8 cellular contexts compared by ENCODE assay signal in the genomic region with DNA sequence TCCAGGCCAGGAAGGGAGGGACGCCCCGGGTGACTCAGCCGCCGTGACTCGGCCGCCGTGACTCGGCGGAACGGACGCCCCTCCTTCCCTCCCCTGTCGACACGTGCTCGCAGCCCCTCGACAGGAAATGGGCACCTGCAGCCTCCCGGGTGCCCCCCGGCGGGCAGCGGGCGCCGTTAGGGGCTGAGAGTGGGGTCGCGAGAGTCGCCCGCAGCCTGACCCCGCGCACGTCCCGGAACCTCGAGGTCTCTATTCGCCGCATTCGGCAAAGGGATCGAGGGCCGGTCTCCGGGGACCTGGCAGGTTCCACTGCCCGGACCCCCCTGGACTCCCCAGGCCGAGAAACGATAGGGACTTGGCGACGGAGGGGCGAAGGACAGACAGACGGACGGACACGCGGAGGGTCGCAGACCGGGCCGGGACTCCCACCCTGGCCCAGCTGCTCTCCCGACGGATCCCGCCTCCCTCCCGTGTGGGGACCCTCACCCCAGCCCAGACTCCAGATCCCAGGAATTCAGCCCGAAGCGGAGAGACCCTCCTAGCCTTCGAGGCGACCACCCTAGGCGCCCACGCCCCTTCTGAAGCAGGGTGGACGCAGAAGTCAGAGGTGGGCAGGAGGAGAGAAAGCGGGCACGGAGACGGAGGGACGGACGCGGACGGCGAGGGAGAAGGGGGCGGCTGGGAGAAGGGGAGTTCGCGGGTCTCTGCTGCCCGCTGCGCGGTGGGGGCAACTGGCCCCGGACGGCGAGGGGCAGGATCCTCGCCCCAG. TPM values are rescaled to one million over a fixed set of nuclear protein-coding genes. Genes with fewer than 3 reads are reported as not detected.
DNase-seq lines count a peak whose midpoint lies in the region; ATAC-seq and TF ChIP-seq lines count a peak whose summit lies in the region.

No MANE protein-coding gene starts in this region.

- H2BK120ac ChIP-seq in mesendoderm (ENCODE audit: low read depth, low read length): no peak overlapping the region

- H3K27me3 ChIP-seq in BJ (ENCODE audit: control insufficient read depth, insufficient read depth, low read length) (no peaks in the 10 kb centered on the region), HUES6 (ENCODE audit: control insufficient read depth, insufficient read depth, low read length) (peaks cover 43% of the 10 kb centered on the region), duodenal mucosa (ENCODE audit: control insufficient read depth in 1 of 2, insufficient read depth in 2 of 2, low read length in 2 of 2) (peaks cover 9 to 11% of the 10 kb centered on the region in 2 donors), mesendoderm (ENCODE audit: insufficient read depth, low read length, poor library complexity) (peaks cover 7% of the 10 kb centered on the region)

- peak overlapping the region; percentile 55 for H3K18ac ChIP-seq in mesendoderm (ENCODE audit: low read length)

- no CpG with 5 or more reads among the region's 78 CpGs for WGBS in mesendoderm (ENCODE audit: extremely low coverage, insufficient coverage, low lambda C conversion rate)

- H3K36me3 Mint-ChIP-seq in activated CD4-positive, alpha-beta T cell treated with anti-CD3 and anti-CD28 coated beads for 36 hours (ENCODE audit: low read depth): peaks cover 28% of the 10 kb centered on the region

- peaks cover 4% of the 10 kb centered on the region for H3K27me3 Mint-ChIP-seq in activated CD4-positive, alpha-beta T cell treated with anti-CD3 and anti-CD28 coated beads for 36 hours

- intact Hi-C loops in activated CD4-positive, alpha-beta T cell treated with anti-CD3 and anti-CD28 coated beads for 36 hours (cut with DNase I, micrococcal nuclease): loop anchor here (1.0 to 10.0 kb wide), 9 partner anchors 9 to 475 kb away; a partner anchor contains a TSS

- H3K4me2 ChIP-seq in mesendoderm (ENCODE audit: low read length): peak overlapping the region; percentile 48

- H3K36me3 ChIP-seq in BJ (ENCODE audit: control insufficient read depth, insufficient read depth, low read length) (peaks cover 3% of the 10 kb centered on the region), HUES6 (ENCODE audit: control insufficient read depth, insufficient read depth, low read length) (peaks cover 18% of the 10 kb centered on the region), duodenal mucosa (ENCODE audit: control insufficient read depth in 1 of 2, insufficient read depth in 2 of 2, low read length in 2 of 2) (no peaks in the 10 kb centered on the region), mesendoderm (ENCODE audit: control insufficient read depth, insufficient read depth, low read length) (no peaks in the 10 kb centered on the region)

- peak; percentile 36 for ATAC-seq in activated CD4-positive, alpha-beta T cell treated with anti-CD3 and anti-CD28 coated beads for 36 hours
- no peak for ATAC-seq in GM19463 (IDR thresholded peaks at IDR 0.05; ENCODE audit: unreplicated experiment)

- CTCF ChIA-PET in BJ (lab: Yijun Ruan, JAX): interaction anchor here (0.9 to 11.3 kb wide), 5 partner anchors 12 to 28 kb away, joined by 3 to 130 read pairs (median 3); a partner anchor contains a TSS
- CTCF ChIA-PET in activated CD4-positive, alpha-beta T cell treated with anti-CD3 and anti-CD28 coated beads for 36 hours (lab: Charles Lee): interaction anchor here (1.0 to 7.8 kb wide), 4 partner anchors 12 to 48 kb away, joined by 3 to 113 read pairs (median 4); a partner anchor contains a TSS

- H3K56ac ChIP-seq in mesendoderm (ENCODE audit: low read length): peak overlapping the region; percentile 76

- peak overlapping the region; percentile 86 for H3K4me3 ChIP-seq in BJ (ENCODE audit: low read depth, low read length)
- peak overlapping the region; percentile 97 for H3K4me3 ChIP-seq in HUES6 (ENCODE audit: low read depth, low read length)
- H3K4me3 ChIP-seq in duodenal mucosa (ENCODE audit: low read depth in 1 of 2, low read length in 2 of 2): peak overlapping the region; percentile 61 to 62
- no peak overlapping the region for H3K4me3 ChIP-seq in mesendoderm (ENCODE audit: low read length)

- no peak overlapping the region for H2BK5ac ChIP-seq in mesendoderm (ENCODE audit: low read length)

- peak overlapping the region; percentile 78; the same call in 1 of the 2 replicates for H3K27ac ChIP-seq in HUES6 (ENCODE audit: low read depth, low read length)
- H3K27ac ChIP-seq in duodenal mucosa (ENCODE audit: low read depth, low read length): peak overlapping the region; percentile 47
- H3K27ac ChIP-seq in mesendoderm (ENCODE audit: low read depth, low read length): peak overlapping the region; percentile 37

- no peaks in the 10 kb centered on the region for H3K79me1 ChIP-seq in mesendoderm (ENCODE audit: low read length)

- POLR2A ChIA-PET in BJ (lab: Charles Lee): interaction anchor here (1.8 kb wide), 1 partner anchor 9 kb away, joined by 19 read pairs; a partner anchor contains a TSS
- POLR2A ChIA-PET in activated CD4-positive, alpha-beta T cell treated with anti-CD3 and anti-CD28 coated beads for 36 hours (lab: Charles Lee): interaction anchor here (1.0 to 5.1 kb wide), 2 partner anchors 9 to 18 kb away, joined by 3 to 59 read pairs; a partner anchor contains a TSS

- no peak overlapping the region for H2BK15ac ChIP-seq in mesendoderm (replicated peaks; ENCODE audit: low read depth)

- peaks cover 39% of the 10 kb centered on the region for H3K4me1 Mint-ChIP-seq in activated CD4-positive, alpha-beta T cell treated with anti-CD3 and anti-CD28 coated beads for 36 hours

- no peak overlapping the region for H4K8ac ChIP-seq in mesendoderm (ENCODE audit: low read depth, low read length)

- H3K27ac Mint-ChIP-seq in activated CD4-positive, alpha-beta T cell treated with anti-CD3 and anti-CD28 coated beads for 36 hours: peak overlapping the region; percentile 78

- no peak overlapping the region for H4K5ac ChIP-seq in mesendoderm (ENCODE audit: low read length)

- no peak for TF ChIP-seq CTCF in BJ (IDR thresholded peaks at IDR 0.05; ENCODE audit: insufficient read depth, low read depth, low read length)

- no peak overlapping the region for H3K4ac ChIP-seq in mesendoderm (ENCODE audit: low read depth, low read length)

- DNase-seq in BJ (ENCODE audit: low read depth) (no peak), mesendoderm (peak; percentile 71), RPMI8226 (no peak)
- peak; percentile 89 for DNase-seq in activated CD4-positive, alpha-beta T cell treated with anti-CD3 and anti-CD28 coated beads for 36 hours
- DNase-seq in stimulated activated CD8-positive, alpha-beta memory T cell treated with anti-CD3 and anti-CD28 coated beads, Interleukin-7, amount 100 ng/mL, for 4 hours (ENCODE audit: low read depth in 2 of 2): peak; percentile 68 to 79

- H3K4me1 ChIP-seq in HUES6 (ENCODE audit: control insufficient read depth, insufficient read depth, low read length) (peaks cover 14% of the 10 kb centered on the region; the same call in 1 of the 2 replicates), duodenal mucosa (ENCODE audit: control insufficient read depth in 1 of 2, insufficient read depth in 2 of 2, low read length in 2 of 2) (peaks cover 5 to 12% of the 10 kb centered on the region in 2 donors), mesendoderm (ENCODE audit: control insufficient read depth, low read depth, low read length) (no peaks in the 10 kb centered on the region)

- H3K79me2 ChIP-seq in mesendoderm (ENCODE audit: control insufficient read depth, insufficient read depth, low read length): no peaks in the 10 kb centered on the region

- peak overlapping the region; percentile 75 for H3K4me3 Mint-ChIP-seq in activated CD4-positive, alpha-beta T cell treated with anti-CD3 and anti-CD28 coated beads for 36 hours

- no peak overlapping the region for H2AK5ac ChIP-seq in mesendoderm (ENCODE audit: low read length)

- peak overlapping the region; percentile 1 for H3K23ac ChIP-seq in mesendoderm (ENCODE audit: low read length)

- H3K9ac ChIP-seq in HUES6 (ENCODE audit: low read length): peak overlapping the region; percentile 98
- peak overlapping the region in 1 of 2 donors; percentile 35 for H3K9ac ChIP-seq in duodenal mucosa (ENCODE audit: low read depth in 1 of 2, low read length in 2 of 2)
- peak overlapping the region; percentile 56 for H3K9ac ChIP-seq in mesendoderm (ENCODE audit: low read length)

- H3K9me3 Mint-ChIP-seq in activated CD4-positive, alpha-beta T cell treated with anti-CD3 and anti-CD28 coated beads for 36 hours (ENCODE audit: low read depth): no peaks in the 10 kb centered on the region

- no peaks in the 10 kb centered on the region for H3K9me3 ChIP-seq in HUES6 (ENCODE audit: control insufficient read depth, insufficient read depth, low read depth, low read length)
- H3K9me3 ChIP-seq in duodenal mucosa (ENCODE audit: control insufficient read depth in 1 of 2, low read length in 2 of 2): no peaks in the 10 kb centered on the region

RNA-seq across cellular contexts. Expression of a gene that starts 0.6 kb away (rescaled TPM):
- 8.2 and 10.3 TPM in 2 replicates for polyA plus RNA-seq in BJ (2011; rRNA removed)
- polyA minus RNA-seq in BJ (2011; rRNA and poly(A)+ RNA removed): 9.4 and 15.9 TPM in 2 replicates
- total RNA-seq in activated CD4-positive, alpha-beta T cell treated with anti-CD3 and anti-CD28 coated beads for 36 hours: 10 to 100 TPM; 11.1 to 11.3 TPM
- polyA plus RNA-seq in mesendoderm (2013, experiment 1 of 2): 9.0 TPM
- polyA plus RNA-seq in mesendoderm (2013, experiment 2 of 2): 9.7 TPM

RNA-seq across cellular contexts. Expression of a gene that starts 9.1 kb away (rescaled TPM):
- 23.7 and 33.4 TPM in 2 replicates for polyA plus RNA-seq in BJ (2011; rRNA removed)
- 2.7 and 3.3 TPM in 2 replicates for polyA minus RNA-seq in BJ (2011; rRNA and poly(A)+ RNA removed)
- total RNA-seq in activated CD4-positive, alpha-beta T cell treated with anti-CD3 and anti-CD28 coated beads for 36 hours: 10 to 100 TPM; 25.5 to 45.0 TPM
- polyA plus RNA-seq in mesendoderm (2013, experiment 1 of 2): 9.9 TPM
- 10.7 TPM for polyA plus RNA-seq in mesendoderm (2013, experiment 2 of 2)

RNA-seq across cellular contexts. Expression of a gene that starts 11.3 kb away (rescaled TPM):
- polyA plus RNA-seq in BJ (2011; rRNA removed): 136 and 199 TPM in 2 replicates
- 99.3 and 128 TPM in 2 replicates for polyA minus RNA-seq in BJ (2011; rRNA and poly(A)+ RNA removed)
- 100 to 1,000 TPM in 1 of 2 experiments, 10 to 100 TPM in 1; 95.4 to 121 TPM for total RNA-seq in activated CD4-positive, alpha-beta T cell treated with anti-CD3 and anti-CD28 coated beads for 36 hours
- polyA plus RNA-seq in mesendoderm (2013, experiment 1 of 2): 87.5 TPM
- polyA plus RNA-seq in mesendoderm (2013, experiment 2 of 2): 89.2 TPM

RNA-seq across cellular contexts. Expression of a gene that starts 19.3 kb away (rescaled TPM):
- polyA plus RNA-seq in BJ (2011; rRNA removed): 49.8 and 81.9 TPM in 2 replicates
- 47.9 and 68.0 TPM in 2 replicates for polyA minus RNA-seq in BJ (2011; rRNA and poly(A)+ RNA removed)
- total RNA-seq in activated CD4-positive, alpha-beta T cell treated with anti-CD3 and anti-CD28 coated beads for 36 hours: 10 to 100 TPM; 21.4 to 22.9 TPM
- 16.5 TPM for polyA plus RNA-seq in mesendoderm (2013, experiment 1 of 2)
- 16.6 TPM for polyA plus RNA-seq in mesendoderm (2013, experiment 2 of 2)

RNA-seq across cellular contexts. Expression of a gene that starts 19.7 kb away (rescaled TPM):
- 137 and 141 TPM in 2 replicates for polyA plus RNA-seq in BJ (2011; rRNA removed)
- 43.8 and 54.5 TPM in 2 replicates for polyA minus RNA-seq in BJ (2011; rRNA and poly(A)+ RNA removed)
- total RNA-seq in activated CD4-positive, alpha-beta T cell treated with anti-CD3 and anti-CD28 coated beads for 36 hours: 100 to 1,000 TPM; 111 to 158 TPM
- 97.1 TPM for polyA plus RNA-seq in mesendoderm (2013, experiment 1 of 2)
- 100 TPM for polyA plus RNA-seq in mesendoderm (2013, experiment 2 of 2)

Comparison
In these comparisons a context has a peak if more than half of its experiments do, and no peak if none do; other contexts are left out.
1. DNase-seq: peak in activated CD4-positive, alpha-beta T cell treated with anti-CD3 and anti-CD28 coated beads for 36 hours (single experiment), mesendoderm (single experiment) and stimulated activated CD8-positive, alpha-beta memory T cell treated with anti-CD3 and anti-CD28 coated beads, Interleukin-7, amount 100 ng/mL, for 4 hours (2 of 2); none in BJ (single experiment) and RPMI8226 (single experiment).
2. Peak in every context shown above with its lines, with median percentiles within 50 percentile points of each other: H3K27ac ChIP-seq.